ENCODE assay signal across 18 cellular contexts in the genomic region with DNA sequence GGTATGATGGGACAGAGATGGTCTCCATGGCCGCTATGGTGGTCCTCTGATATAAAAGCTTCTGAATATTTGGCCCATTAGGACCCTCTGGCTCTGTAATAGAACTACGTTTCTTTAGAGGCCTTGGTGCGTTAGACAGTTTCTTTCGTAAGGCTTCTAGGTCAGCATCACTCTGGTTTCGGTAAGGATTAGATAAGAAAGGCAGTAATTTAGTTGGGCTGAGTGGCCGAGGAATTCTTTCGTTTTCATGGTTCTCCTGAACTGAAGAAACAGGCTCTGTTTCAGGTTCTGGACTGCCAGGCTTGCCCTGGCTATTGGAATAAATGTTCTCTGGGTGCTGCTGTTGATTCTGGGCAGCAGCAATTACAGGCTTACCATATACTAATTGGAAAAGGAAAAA. TPM values are rescaled to one million over a fixed set of nuclear protein-coding genes. Genes with fewer than 3 reads are reported as not detected.
DNase-seq lines count a peak whose midpoint lies in the region; ATAC-seq and TF ChIP-seq lines count a peak whose summit lies in the region.
"Had no signal": no experiment of that assay in that cellular context is flagged by ENCODE, and none has a peak within 500 bp of the region (broad histone marks: within the 10 kb centered on the region; RNA-seq: fewer than 3 reads in every experiment).

No MANE protein-coding gene starts in this region.

- WGBS in H9 (ENCODE audit: extremely low coverage, insufficient read length, low lambda C conversion rate), result no CpG with 5 or more reads among the region's 7 CpGs
- 93 to 100% methylated on average over 4 to 7 of the region's 7 CpGs for WGBS in endodermal cell (ENCODE audit: insufficient coverage in 1 of 2, insufficient read length in 1 of 2), 2 experiments

- no peak overlapping the region for H4K8ac ChIP-seq in H9 (replicated peaks; ENCODE audit: insufficient read length, low read depth, low read length)

- no peaks in the 10 kb centered on the region for H3K79me1 ChIP-seq in H9 (ENCODE audit: insufficient read depth, low read depth, low read length, poor library complexity, severe bottlenecking)

- H3K9me2 ChIP-seq in HCT116 (ENCODE audit: insufficient read depth), result no peaks in the 10 kb centered on the region

- no peak for ATAC-seq in HCT116
- no peak for ATAC-seq in thoracic aorta (ENCODE audit: insufficient number of reproducible peaks, low FRiP score, low read depth)

- H2BK5ac ChIP-seq in H9 (ENCODE audit: insufficient read length, low read length), result no peak overlapping the region

- intact Hi-C loops in HCT116 (cut with micrococcal nuclease) (no loop called here), ascending aorta (cut with DNase I) (no loop called here)

- TF ChIP-seq RAD21 in HCT116 (IDR thresholded peaks at IDR 0.05; ENCODE audit: low read depth), result no peak

- TF ChIP-seq POLR2A in HCT116 (IDR thresholded peaks at IDR 0.05; ENCODE audit: borderline replicate concordance, extremely low read depth, insufficient read depth, insufficient read length), result no peak

- H3K36me3 ChIP-seq in HCT116 (ENCODE audit: control insufficient read depth in 1 of 2, insufficient read depth in 2 of 2, low read length in 2 of 2) (peaks cover 13 to 20% of the 10 kb centered on the region in 2 experiments; a peak in 3 of 4 replicates), ascending aorta (peaks cover 39 to 52% of the 10 kb centered on the region in 2 donors), thoracic aorta (peaks cover 32% of the 10 kb centered on the region), endodermal cell (ENCODE audit: control insufficient read depth, insufficient read depth, low read length) (peaks cover 94% of the 10 kb centered on the region)

- H3K4me1 Mint-ChIP-seq in H9, result no peaks in the 10 kb centered on the region
- H3K4me1 Mint-ChIP-seq in endodermal cell, result peaks cover 8% of the 10 kb centered on the region

- no peak overlapping the region for H3K4me3 Mint-ChIP-seq in H9
- no peak overlapping the region for H3K4me3 Mint-ChIP-seq in endodermal cell

- H3K79me2 ChIP-seq in HCT116 (ENCODE audit: insufficient read depth, low read length) (no peaks in the 10 kb centered on the region; the same call in 1 of the 2 replicates), H9 (ENCODE audit: insufficient read depth, low read length) (no peaks in the 10 kb centered on the region)

- H2BK120ac ChIP-seq in H9 (ENCODE audit: low read depth, low read length, poor library complexity, severe bottlenecking), result no peak overlapping the region

- CTCF ChIA-PET in HCT116 (lab: Charles Lee), result no interaction called here

- H3K27ac Mint-ChIP-seq in H9 (no peak overlapping the region), endodermal cell (no peak overlapping the region)

- H3K56ac ChIP-seq in H9 (ENCODE audit: insufficient read length, low read depth, low read length), result no peak overlapping the region

- H3K9me3 ChIP-seq in HCT116 (ENCODE audit: control insufficient read depth in 1 of 2, insufficient read depth in 1 of 2, low read depth in 1 of 2, low read length in 2 of 2), result no peaks in the 10 kb centered on the region
- no peaks in the 10 kb centered on the region for H3K9me3 ChIP-seq in ascending aorta
- H3K9me3 ChIP-seq in thoracic aorta, result no peaks in the 10 kb centered on the region
- H3K9me3 ChIP-seq in H9 (ENCODE audit: control insufficient read depth, low read depth, low read length), result no peaks in the 10 kb centered on the region
- no peaks in the 10 kb centered on the region for H3K9me3 ChIP-seq in endodermal cell (ENCODE audit: control insufficient read depth, low read length)

- no peak overlapping the region for H3K4ac ChIP-seq in H9 (ENCODE audit: low read depth, low read length)

- H3K14ac ChIP-seq in H9 (ENCODE audit: insufficient read depth, low read length), result no peak overlapping the region

- H3K9ac ChIP-seq in HCT116 (ENCODE audit: low read length) (no peak overlapping the region), H9 (ENCODE audit: extremely low read depth, insufficient read length, low read length) (no peak overlapping the region), endodermal cell (ENCODE audit: extremely low read depth, low read length, poor library complexity, severe bottlenecking) (no peak overlapping the region)
- H3K9ac ChIP-seq: KMS-11 had no signal

- no peak overlapping the region for H4K91ac ChIP-seq in H9 (ENCODE audit: insufficient read length, low read depth, low read length)

- no peak overlapping the region for H3K18ac ChIP-seq in H9 (ENCODE audit: insufficient read length, low read depth, low read length)

- H2AFZ ChIP-seq in HCT116 (ENCODE audit: low read depth, low read length, poor library complexity, severe bottlenecking) (no peak overlapping the region), H9 (ENCODE audit: low read length) (no peak overlapping the region)
- H2AFZ ChIP-seq: PC-9 had no signal

- no peak overlapping the region for H3K27ac ChIP-seq in HCT116 (ENCODE audit: low read depth, low read length)
- peak overlapping the region; percentile 47 to 71 for H3K27ac ChIP-seq in ascending aorta
- peak overlapping the region; percentile 39 to 45 for H3K27ac ChIP-seq in thoracic aorta
- H3K27ac ChIP-seq in H9 (ENCODE audit: insufficient read length, low read depth, low read length), result no peak overlapping the region
- no peak overlapping the region for H3K27ac ChIP-seq in endodermal cell (ENCODE audit: low read depth, low read length)
- H3K27ac ChIP-seq: C4-2B, KMS-11, PC-9, RWPE1 had no signal

- DNase-seq in HCT116 (ENCODE audit: low read depth, low spot score) (no peak), ascending aorta (ENCODE audit: low spot score in 2 of 2) (no peak), midbrain (lab: John Stamatoyannopoulos, UW) (peak; percentile 51), thoracic aorta (ENCODE audit: low spot score) (no peak), NCI-H510A treated with DMSO at 0.1 percent for 48 hours (lab: John Stamatoyannopoulos, UW) (no peak), H9 (no peak), endodermal cell (no peak)
- DNase-seq: ACHN, DMS 273 treated with DMSO at 0.1 percent for 48 hours, DND-41, NCI-H1417, NCI-H187 treated with DMSO at 0.1 percent for 48 hours, NCI-H226, NCI-H526, PC-9 had no signal

- POLR2A ChIA-PET in HCT116 (lab: Charles Lee), result no interaction called here

- H2BK20ac ChIP-seq in H9 (ENCODE audit: low read depth, low read length, poor library complexity, severe bottlenecking), result no peak overlapping the region

- H3K4me3 ChIP-seq in HCT116 (replicated peaks in 1 of 2; ENCODE audit: low read depth in 1 of 2, low read length in 2 of 2) (no peak overlapping the region), ascending aorta (no peak overlapping the region), thoracic aorta (peak overlapping the region; percentile 44), endodermal cell (ENCODE audit: low read length) (no peak overlapping the region)
- H3K4me3 ChIP-seq: PC-9 had no signal

- H3K27me3 Mint-ChIP-seq in H9 (ENCODE audit: low read depth), result no peaks in the 10 kb centered on the region
- no peaks in the 10 kb centered on the region for H3K27me3 Mint-ChIP-seq in endodermal cell (ENCODE audit: insufficient read depth)

- no peaks in the 10 kb centered on the region for H3K23me2 ChIP-seq in H9 (ENCODE audit: insufficient read length, low read depth, low read length, poor library complexity, severe bottlenecking)

- RAD21 ChIA-PET in HCT116 (lab: Charles Lee; ENCODE audit: low non-redundant PET in 1 of 2, low total read pairs in 2 of 2, uncharacterized antibody in 2 of 2, unreplicated experiment in 2 of 2), result no interaction called here

- H3K4me2 ChIP-seq in HCT116 (ENCODE audit: low read length) (no peak overlapping the region), H9 (ENCODE audit: insufficient read depth, insufficient read length, low read length) (no peak overlapping the region)
- H3K4me2 ChIP-seq: KMS-11, PC-9 had no signal

- no peak overlapping the region for H3K23ac ChIP-seq in H9 (ENCODE audit: insufficient read length, low read depth, low read length)

- no peak overlapping the region for H4K5ac ChIP-seq in H9 (ENCODE audit: insufficient read length, low read depth, low read length)

- H3K27me3 ChIP-seq in HCT116 (ENCODE audit: insufficient read depth, low read length), result no peaks in the 10 kb centered on the region
- H3K27me3 ChIP-seq in ascending aorta, result no peaks in the 10 kb centered on the region
- no peaks in the 10 kb centered on the region for H3K27me3 ChIP-seq in thoracic aorta (replicated peaks; ENCODE audit: insufficient read depth)
- no peaks in the 10 kb centered on the region for H3K27me3 ChIP-seq in H9 (ENCODE audit: insufficient read depth, low read length)
- H3K27me3 ChIP-seq in endodermal cell (ENCODE audit: control insufficient read depth, insufficient read depth, low read length, poor library complexity, severe bottlenecking), result no peaks in the 10 kb centered on the region

- H3K4me1 ChIP-seq in HCT116 (ENCODE audit: control insufficient read depth in 1 of 2, insufficient read depth in 2 of 2, low read length in 2 of 2), result no peaks in the 10 kb centered on the region
- H3K4me1 ChIP-seq in ascending aorta, result peaks cover 0 to 2% of the 10 kb centered on the region in 2 donors
- H3K4me1 ChIP-seq in thoracic aorta (ENCODE audit: control insufficient read depth in 1 of 2, low read depth in 2 of 2), result peaks cover 4 to 19% of the 10 kb centered on the region in 2 donors
- no peaks in the 10 kb centered on the region for H3K4me1 ChIP-seq in H9 (ENCODE audit: insufficient read depth, low read length)
- peaks cover 3% of the 10 kb centered on the region for H3K4me1 ChIP-seq in endodermal cell (ENCODE audit: control insufficient read depth, insufficient read depth, low read length)

- no peak overlapping the region for H3T11ph ChIP-seq in H9 (ENCODE audit: low read length)

- H2AK5ac ChIP-seq in H9 (ENCODE audit: insufficient read length, low read length), result no peak overlapping the region

- no peak overlapping the region for H2BK15ac ChIP-seq in H9 (ENCODE audit: low read depth, low read length)

- H3K9me3 Mint-ChIP-seq in H9 (no peaks in the 10 kb centered on the region), endodermal cell (no peaks in the 10 kb centered on the region)

- TF ChIP-seq CTCF in HCT116 (IDR thresholded peaks at IDR 0.05 in 2 of 3, conservative IDR thresholded peaks at IDR 0.05 in 1 of 3; ENCODE audit: borderline replicate concordance in 1 of 3, insufficient read depth in 1 of 3, low read depth in 2 of 3, low read length in 2 of 3) (no peak), ascending aorta (IDR thresholded peaks at IDR 0.05) (no peak), thoracic aorta (IDR thresholded peaks at IDR 0.05) (no peak), H9 (conservative IDR thresholded peaks at IDR 0.05) (no peak), endodermal cell (conservative IDR thresholded peaks at IDR 0.05) (no peak)

- no peak overlapping the region for H2BK12ac ChIP-seq in H9 (ENCODE audit: insufficient read length, low read depth, low read length)

- BruUV-seq in HCT116 (replicated peaks; lab: Mats Ljungman, UMichigan), result TSS peak; percentile 17

- H4K20me1 ChIP-seq in HCT116 (ENCODE audit: insufficient read depth), result no peaks in the 10 kb centered on the region
- H4K20me1 ChIP-seq in H9 (ENCODE audit: control insufficient read depth, insufficient read depth, insufficient read length), result no peaks in the 10 kb centered on the region

- H3K36me3 Mint-ChIP-seq in H9 (ENCODE audit: insufficient read depth in 1 of 3, low read depth in 3 of 3), result peaks cover 30 to 73% (median 71%) of the 10 kb centered on the region in 3 experiments
- H3K36me3 Mint-ChIP-seq in endodermal cell (ENCODE audit: low read depth), result peaks cover 66% of the 10 kb centered on the region

RNA-seq across cellular contexts. Expression of gene TP53BP2, which starts 49.5 kb away (rescaled TPM):
- total RNA-seq in HCT116 (2021; ENCODE audit: unreplicated experiment) (38.2 TPM), ascending aorta (162 TPM), thoracic aorta (10 to 100 TPM; 63.1 to 88.9 TPM), H9 (2021) (46.2 and 49.7 TPM in 2 replicates), endodermal cell (10 to 100 TPM; 53.6 to 59.8 TPM)
- polyA plus RNA-seq in HCT116 (2012), result 14.1 and 15.4 TPM in 2 replicates
- polyA plus RNA-seq in endodermal cell (2013, experiment 1 of 2), result 40.4 TPM
- 41.3 TPM for polyA plus RNA-seq in endodermal cell (2013, experiment 2 of 2)

Comparison
In these comparisons a context has a peak if more than half of its experiments do, and no peak if none do; other contexts are left out.
1. H3K27ac ChIP-seq: peak in ascending aorta (2 of 2) and thoracic aorta (2 of 2); none in HCT116 (single experiment), H9 (single experiment) and endodermal cell (single experiment).